In the genomic region with DNA sequence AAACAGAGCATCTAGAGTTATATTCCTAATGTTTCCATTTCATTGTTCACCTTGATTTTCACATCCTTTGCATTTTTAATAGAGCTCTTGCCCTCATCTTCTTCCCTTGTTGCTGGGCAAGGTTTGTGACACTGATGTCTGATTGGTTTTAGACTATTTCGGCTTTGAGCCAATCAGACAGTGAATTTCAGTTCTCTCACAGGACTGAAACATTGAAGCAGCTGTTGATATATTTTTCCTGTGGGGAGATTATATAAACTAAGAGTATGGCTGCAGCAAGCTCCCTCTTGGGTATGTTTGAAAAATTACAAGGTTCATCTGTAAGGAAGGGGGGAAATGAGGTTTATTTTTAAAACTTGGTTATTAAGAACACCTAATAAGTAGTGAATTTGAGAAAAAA, we compare ENCODE assay signal across 8 cellular contexts.
DNase-seq lines count a peak whose midpoint lies in the region; TF ChIP-seq lines count a peak whose summit lies in the region.

No MANE protein-coding gene starts in this region.

- H3K36me3 Mint-ChIP-seq in T-helper 2 cell treated with Interferon-gamma antibody and Interleukin-4, amounts not matched to agents 5 μg/mL and 100 μg/mL, for 36 hours (ENCODE audit: low read depth): peaks cover 49% of the 10 kb centered on the region

- peaks cover 17% of the 10 kb centered on the region for H3K9me3 Mint-ChIP-seq in T-helper 2 cell treated with Interferon-gamma antibody and Interleukin-4, amounts not matched to agents 5 μg/mL and 100 μg/mL, for 36 hours

- H3K27me3 Mint-ChIP-seq in T-helper 2 cell treated with Interferon-gamma antibody and Interleukin-4, amounts not matched to agents 5 μg/mL and 100 μg/mL, for 36 hours (ENCODE audit: low read depth): no peaks in the 10 kb centered on the region

- peaks cover 48% of the 10 kb centered on the region for H3K4me1 Mint-ChIP-seq in T-helper 2 cell treated with Interferon-gamma antibody and Interleukin-4, amounts not matched to agents 5 μg/mL and 100 μg/mL, for 36 hours (ENCODE audit: low read depth)

- peak overlapping the region; percentile 38 for H3K4me3 Mint-ChIP-seq in T-helper 2 cell treated with Interferon-gamma antibody and Interleukin-4, amounts not matched to agents 5 μg/mL and 100 μg/mL, for 36 hours

- in situ Hi-C loops in KBM-7 (cut with MboI; ENCODE audit: low pct_unique_long_range_greater_than_20kb, low sequenced_read_pairs): no loop called here

- peak; percentile 41 for TF ChIP-seq CTCF in fibroblast of pulmonary artery (IDR thresholded peaks at IDR 0.05; ENCODE audit: low read length, missing control alignments)

- peak overlapping the region; percentile 65 for H3K27ac Mint-ChIP-seq in T-helper 2 cell treated with Interferon-gamma antibody and Interleukin-4, amounts not matched to agents 5 μg/mL and 100 μg/mL, for 36 hours

- H3K4me3 ChIP-seq in fibroblast of pulmonary artery (replicated peaks; ENCODE audit: low read depth, low read length): no peak overlapping the region

- peak; percentile 80 for DNase-seq in DMS53 (lab: John Stamatoyannopoulos, UW)
- peak; percentile 61 for DNase-seq in KBM-7
- DNase-seq in T-helper 2 cell treated with Interferon-gamma antibody and Interleukin-4, amounts not matched to agents 5 μg/mL and 100 μg/mL, for 36 hours (ENCODE audit: low spot score): peak; percentile 27
- DNase-seq in fibroblast of pulmonary artery (ENCODE audit: low read depth): peak; percentile 92
- peak; percentile 69 for DNase-seq in non-pigmented ciliary epithelial cell (ENCODE audit: low read depth)
- no peak for DNase-seq in NCI-H128 (lab: John Stamatoyannopoulos, UW; ENCODE audit: unreplicated experiment)
- no peak for DNase-seq in activated gamma-delta T cell (lab: John Stamatoyannopoulos, UW)
- DNase-seq in activated CD4-positive, CD25-positive, alpha-beta regulatory T cell treated with anti-CD3 and anti-CD28 coated beads, Interleukin-2, amount 50 U/mL, for 72 hours: no peak

Comparison
In these comparisons a context has a peak if more than half of its experiments do, and no peak if none do; other contexts are left out.
1. DNase-seq: peak in DMS53 (single experiment), KBM-7 (single experiment), T-helper 2 cell treated with Interferon-gamma antibody and Interleukin-4, amounts not matched to agents 5 μg/mL and 100 μg/mL, for 36 hours (single experiment), fibroblast of pulmonary artery (single experiment) and non-pigmented ciliary epithelial cell (single experiment); none in NCI-H128 (single experiment), activated gamma-delta T cell (single experiment) and activated CD4-positive, CD25-positive, alpha-beta regulatory T cell treated with anti-CD3 and anti-CD28 coated beads, Interleukin-2, amount 50 U/mL, for 72 hours (single experiment).